ENCODE assay signal across 10 cellular contexts in genomic region chr1:25703671-25704637, GRCh38.
A peak's percentile ranks its signal among the peaks of the same experiment; 100 is the strongest.
DNase-seq lines count a peak whose midpoint lies in the region; ATAC-seq and TF ChIP-seq lines count a peak whose summit lies in the region.
"Had no signal": no experiment of that assay in that cellular context is flagged by ENCODE, and none has a peak within 500 bp of the region (broad histone marks: within the 10 kb centered on the region; RNA-seq: fewer than 3 reads in every experiment).

No MANE protein-coding gene starts in this region.

- H3K36me3 Mint-ChIP-seq in activated naive CD4-positive, alpha-beta T cell treated with anti-CD3 and anti-CD28 coated beads for 36 hours (ENCODE audit: low read depth), result no peaks in the 10 kb centered on the region
- peaks cover 3% of the 10 kb centered on the region for H3K36me3 Mint-ChIP-seq in activated naive CD4-positive, alpha-beta T cell treated with anti-CD3 and anti-CD28 coated beads, Interleukin-2, amount 50 U/mL, for 24 hours

- no peak overlapping the region for H2AK5ac ChIP-seq in mesendoderm (ENCODE audit: low read length)

- TF ChIP-seq CTCF in lower lobe of right lung (IDR thresholded peaks at IDR 0.05) (no peak), vagina (IDR thresholded peaks at IDR 0.05) (no peak)

- H3K79me2 ChIP-seq in mesendoderm (ENCODE audit: control insufficient read depth, insufficient read depth, low read length), result no peaks in the 10 kb centered on the region

- H3K56ac ChIP-seq in mesendoderm (ENCODE audit: low read length), result no peak overlapping the region

- ATAC-seq in lower lobe of right lung (peak; percentile 27 to 55), HG02973 (IDR thresholded peaks at IDR 0.05; ENCODE audit: unreplicated experiment) (no peak), GM21381 (IDR thresholded peaks at IDR 0.05; ENCODE audit: unreplicated experiment) (no peak)

- H3K4me3 ChIP-seq in lower lobe of right lung (no peak overlapping the region), vagina (no peak overlapping the region), mesendoderm (ENCODE audit: low read length) (no peak overlapping the region)
- H3K4me3 ChIP-seq: pancreas had no signal

- no peak overlapping the region for H4K5ac ChIP-seq in mesendoderm (ENCODE audit: low read length)

- no peaks in the 10 kb centered on the region for H3K27me3 Mint-ChIP-seq in activated naive CD4-positive, alpha-beta T cell treated with anti-CD3 and anti-CD28 coated beads for 36 hours (ENCODE audit: low read depth)
- H3K27me3 Mint-ChIP-seq in activated naive CD4-positive, alpha-beta T cell treated with anti-CD3 and anti-CD28 coated beads, Interleukin-2, amount 50 U/mL, for 24 hours, result no peaks in the 10 kb centered on the region

- H3K27me3 ChIP-seq in lower lobe of right lung (ENCODE audit: low read depth) (no peaks in the 10 kb centered on the region), vagina (no peaks in the 10 kb centered on the region), mesendoderm (ENCODE audit: insufficient read depth, low read length, poor library complexity) (no peaks in the 10 kb centered on the region)
- H3K27me3 ChIP-seq: pancreas had no signal

- H3K27ac ChIP-seq in lower lobe of right lung (peak overlapping the region; percentile 18), vagina (peak overlapping the region; percentile 29), mesendoderm (ENCODE audit: low read depth, low read length) (no peak overlapping the region)
- H3K27ac ChIP-seq: pancreas had no signal

- H3K36me3 ChIP-seq in lower lobe of right lung (no peaks in the 10 kb centered on the region), vagina (no peaks in the 10 kb centered on the region), mesendoderm (ENCODE audit: control insufficient read depth, insufficient read depth, low read length) (no peaks in the 10 kb centered on the region)
- H3K36me3 ChIP-seq: pancreas had no signal

- no peaks in the 10 kb centered on the region for H3K9me3 Mint-ChIP-seq in activated naive CD4-positive, alpha-beta T cell treated with anti-CD3 and anti-CD28 coated beads for 36 hours
- no peaks in the 10 kb centered on the region for H3K9me3 Mint-ChIP-seq in activated naive CD4-positive, alpha-beta T cell treated with anti-CD3 and anti-CD28 coated beads, Interleukin-2, amount 50 U/mL, for 24 hours

- H3K4me1 Mint-ChIP-seq in activated naive CD4-positive, alpha-beta T cell treated with anti-CD3 and anti-CD28 coated beads for 36 hours (ENCODE audit: low read depth), result peaks cover 40% of the 10 kb centered on the region
- H3K4me1 Mint-ChIP-seq in activated naive CD4-positive, alpha-beta T cell treated with anti-CD3 and anti-CD28 coated beads, Interleukin-2, amount 50 U/mL, for 24 hours, result peaks cover 74% of the 10 kb centered on the region

- H3K23ac ChIP-seq in mesendoderm (ENCODE audit: low read length), result no peak overlapping the region

- peaks cover 65% of the 10 kb centered on the region for H3K4me1 ChIP-seq in lower lobe of right lung
- peaks cover 98% of the 10 kb centered on the region for H3K4me1 ChIP-seq in vagina
- H3K4me1 ChIP-seq in mesendoderm (ENCODE audit: control insufficient read depth, low read depth, low read length), result peaks cover 17% of the 10 kb centered on the region
- H3K4me1 ChIP-seq: pancreas had no signal

- H4K8ac ChIP-seq in mesendoderm (ENCODE audit: low read depth, low read length), result no peak overlapping the region

- H3K9me3 ChIP-seq in lower lobe of right lung (no peaks in the 10 kb centered on the region), vagina (no peaks in the 10 kb centered on the region)
- H3K9me3 ChIP-seq: pancreas had no signal

- H3K18ac ChIP-seq in mesendoderm (ENCODE audit: low read length), result no peak overlapping the region

- peak; percentile 61 for DNase-seq in activated naive CD4-positive, alpha-beta T cell treated with anti-CD3 and anti-CD28 coated beads for 36 hours
- DNase-seq in activated naive CD4-positive, alpha-beta T cell treated with Interleukin-2 at 50 U/mL for 16 hours, result no peak
- no peak for DNase-seq in lower lobe of right lung
- no peak for DNase-seq in vagina (ENCODE audit: extremely low spot score in 2 of 2)
- DNase-seq in mesendoderm, result no peak
- DNase-seq: OCI-M1 had no signal

- CTCF ChIA-PET in activated naive CD4-positive, alpha-beta T cell treated with anti-CD3 and anti-CD28 coated beads for 36 hours (lab: Charles Lee), result interaction anchor here (1.0 to 1.1 kb wide), 3 partner anchors 11 to 99 kb away, joined by 3 read pairs; no protein-coding TSS in a partner anchor

- peak overlapping the region; percentile 30 for H3K27ac Mint-ChIP-seq in activated naive CD4-positive, alpha-beta T cell treated with anti-CD3 and anti-CD28 coated beads for 36 hours
- H3K27ac Mint-ChIP-seq in activated naive CD4-positive, alpha-beta T cell treated with anti-CD3 and anti-CD28 coated beads, Interleukin-2, amount 50 U/mL, for 24 hours, result peak overlapping the region; percentile 74

- no peaks in the 10 kb centered on the region for H3K79me1 ChIP-seq in mesendoderm (ENCODE audit: low read length)

- H3K9ac ChIP-seq in mesendoderm (ENCODE audit: low read length), result no peak overlapping the region

- H2BK5ac ChIP-seq in mesendoderm (ENCODE audit: low read length), result no peak overlapping the region

- H3K4me3 Mint-ChIP-seq in activated naive CD4-positive, alpha-beta T cell treated with anti-CD3 and anti-CD28 coated beads for 36 hours, result no peak overlapping the region
- peak overlapping the region; percentile 8 for H3K4me3 Mint-ChIP-seq in activated naive CD4-positive, alpha-beta T cell treated with anti-CD3 and anti-CD28 coated beads, Interleukin-2, amount 50 U/mL, for 24 hours

- no peak overlapping the region for H3K4ac ChIP-seq in mesendoderm (ENCODE audit: low read depth, low read length)

- intact Hi-C loops in activated naive CD4-positive, alpha-beta T cell treated with anti-CD3 and anti-CD28 coated beads for 36 hours (cut with micrococcal nuclease), result loop anchor here (1.0 kb wide), 1 partner anchor 28 kb away; no protein-coding TSS in a partner anchor
- intact Hi-C loops in lower lobe of right lung (cut with DNase I), result no loop called here
- intact Hi-C loops in vagina (cut with DNase I), result no loop called here

- H2BK120ac ChIP-seq in mesendoderm (ENCODE audit: low read depth, low read length), result no peak overlapping the region

- H3K4me2 ChIP-seq in mesendoderm (ENCODE audit: low read length), result no peak overlapping the region

- WGBS in mesendoderm (ENCODE audit: extremely low coverage, insufficient coverage, low lambda C conversion rate), result no CpG with 5 or more reads among the region's 11 CpGs

- TF ChIP-seq POLR2A in vagina (IDR thresholded peaks at IDR 0.05), result no peak

- no peak overlapping the region for H2BK15ac ChIP-seq in mesendoderm (replicated peaks; ENCODE audit: low read depth)

Comparison
In these comparisons a context has a peak if more than half of its experiments do, and no peak if none do; other contexts are left out.
1. ATAC-seq: peak in lower lobe of right lung (2 of 2); none in HG02973 (single experiment) and GM21381 (single experiment).